ENCODE assay signal across 5 cellular contexts in the genomic region with DNA sequence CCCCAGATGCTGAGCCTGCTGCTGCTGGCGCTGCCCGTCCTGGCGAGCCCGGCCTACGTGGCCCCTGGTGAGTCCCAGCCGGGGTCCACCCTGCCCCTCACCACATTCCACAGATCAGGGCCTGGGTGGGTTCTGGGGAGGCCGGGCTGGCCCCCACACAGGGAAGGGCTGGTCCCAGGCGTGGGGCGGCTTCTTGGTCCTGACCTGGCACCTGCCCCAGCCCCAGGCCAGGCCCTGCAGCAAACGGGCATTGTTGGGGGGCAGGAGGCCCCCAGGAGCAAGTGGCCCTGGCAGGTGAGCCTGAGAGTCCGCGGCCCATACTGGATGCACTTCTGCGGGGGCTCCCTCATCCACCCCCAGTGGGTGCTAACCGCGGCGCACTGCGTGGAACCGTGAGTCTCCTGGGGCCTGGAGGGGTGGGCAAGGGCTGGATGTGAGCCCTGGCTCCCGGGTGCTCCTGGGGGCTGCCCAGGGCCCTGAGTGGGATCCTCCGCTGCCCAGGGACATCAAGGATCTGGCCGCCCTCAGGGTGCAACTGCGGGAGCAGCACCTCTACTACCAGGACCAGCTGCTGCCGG. TPM values are rescaled to one million over a fixed set of nuclear protein-coding genes. Genes with fewer than 3 reads are reported as not detected.
"Had no signal": no experiment of that assay in that cellular context is flagged by ENCODE, and none has a peak within 500 bp of the region (broad histone marks: within the 10 kb centered on the region; RNA-seq: fewer than 3 reads in every experiment).

No MANE protein-coding gene starts in this region.

RNA-seq across cellular contexts. Expression of a gene that starts 0.5 kb away (rescaled TPM):
- total RNA-seq: H1, H9, HT-29, IMR-90 had no signal
- polyA plus RNA-seq: GM23338, IMR-90 had no signal

RNA-seq across cellular contexts. Expression of a gene that starts 15.9 kb away (rescaled TPM):
- total RNA-seq: GM23338, H1, H9, HT-29, IMR-90 had no signal
- polyA plus RNA-seq: GM23338, IMR-90 had no signal

RNA-seq across cellular contexts. Expression of a gene that starts 26.4 kb away (rescaled TPM):
- total RNA-seq: GM23338, H1, H9, HT-29, IMR-90 had no signal
- polyA plus RNA-seq: IMR-90 had no signal

RNA-seq across cellular contexts. Expression of a gene that starts 31.3 kb away (rescaled TPM):
- total RNA-seq: GM23338, H1, H9, IMR-90 had no signal
- polyA plus RNA-seq: H1, IMR-90 had no signal
